In genomic region chr2:233766416-233766815, GRCh38 we compare ENCODE assay signal across 35 cellular contexts. TPM values are rescaled to one million over a fixed set of nuclear protein-coding genes. Genes with fewer than 3 reads are reported as not detected.
"Had no signal": no experiment of that assay in that cellular context is flagged by ENCODE, and none has a peak within 500 bp of the region (broad histone marks: within the 10 kb centered on the region; RNA-seq: fewer than 3 reads in every experiment).

No MANE protein-coding gene starts in this region.

- H2AFZ ChIP-seq: PC-9 had no signal

- H3K4me2 ChIP-seq: PC-9 had no signal

- FAIRE-seq: astrocyte, RCC 7860, TTC549 had no signal

- H3K36me3 ChIP-seq: adrenal gland, breast epithelium had no signal

- DNase-seq: activated CD4-positive, alpha-beta T cell treated with anti-CD3 and anti-CD28 coated beads, Interleukin-2, amount 10 ng/mL, durations not matched to agents 24 days and 14 days; activated CD4-positive, alpha-beta T cell treated with anti-CD3 and anti-CD28 coated beads, Interleukin-2, amount 50 U/mL, for 4 hours; activated CD8-positive, alpha-beta T cell treated with anti-CD3 and anti-CD28 coated beads, Interleukin-2, amount 10 ng/mL, durations not matched to agents 7 days and 5 days; activated gamma-delta T cell; activated naive CD4-positive, alpha-beta T cell treated with Interleukin-2 at 50 U/mL for 16 hours; activated T-cell treated with anti-CD3 and anti-CD28 coated beads, Interleukin-2, amount 50 U/mL, for 24 hours; adrenal gland; body of pancreas; Karpas-422; KBM-7; NCI-H1105; NCI-H1417 treated with DMSO at 0.1 percent for 48 hours; NCI-H187 treated with DMSO at 0.1 percent for 48 hours; NCI-H2081; NCI-H226; NCI-H446 treated with DMSO at 0.1 percent for 48 hours; NCI-H524; NCI-H69; PC-9; SIG-M5; T-helper 1 cell had no signal

- H3K4me3 ChIP-seq: adrenal gland, body of pancreas, breast epithelium, PC-9 had no signal

- H3K36me3 Mint-ChIP-seq: activated naive CD4-positive, alpha-beta T cell treated with anti-CD3 and anti-CD28 coated beads, Interleukin-2, amount 50 U/mL, for 24 hours had no signal

- H3K27ac ChIP-seq: adrenal gland, body of pancreas, breast epithelium, PC-9, RWPE1 had no signal

- H3K4me3 Mint-ChIP-seq: activated CD4-positive, alpha-beta T cell treated with anti-CD3 and anti-CD28 coated beads, Interleukin-2, amount 10 ng/mL, durations not matched to agents 24 days and 14 days; activated CD8-positive, alpha-beta T cell treated with anti-CD3 and anti-CD28 coated beads, Interleukin-2, amount 10 ng/mL, durations not matched to agents 7 days and 5 days; activated naive CD4-positive, alpha-beta T cell treated with anti-CD3 and anti-CD28 coated beads, Interleukin-2, amount 50 U/mL, for 24 hours; activated T-cell treated with anti-CD3 and anti-CD28 coated beads, Interleukin-2, amount 50 U/mL, for 24 hours had no signal

- ATAC-seq: activated CD8-positive, alpha-beta T cell treated with anti-CD3 and anti-CD28 coated beads, Interleukin-2, amount 10 ng/mL, durations not matched to agents 7 days and 5 days; body of pancreas; Right ventricle myocardium inferior; SK-N-SH treated with all-trans-retinoic acid at 6 μM for 48 hours had no signal

- H3K27ac Mint-ChIP-seq: activated CD4-positive, alpha-beta T cell treated with anti-CD3 and anti-CD28 coated beads, Interleukin-2, amount 10 ng/mL, durations not matched to agents 24 days and 14 days; activated CD8-positive, alpha-beta T cell treated with anti-CD3 and anti-CD28 coated beads, Interleukin-2, amount 10 ng/mL, durations not matched to agents 7 days and 5 days; activated naive CD4-positive, alpha-beta T cell treated with anti-CD3 and anti-CD28 coated beads, Interleukin-2, amount 50 U/mL, for 24 hours; activated T-cell treated with anti-CD3 and anti-CD28 coated beads, Interleukin-2, amount 50 U/mL, for 24 hours; activated T-helper 2 cell treated with anti-CD3 and anti-CD28 coated beads, Interferon-gamma antibody, Interleukin-2, Interleukin-4, amounts not matched to agents 10 μg/mL and 5 μg/mL and 100 μg/mL, durations not matched to agents 14 hours and 24 hours and 36 hours had no signal

- H3K27me3 ChIP-seq: body of pancreas, breast epithelium had no signal

- H3K4me1 ChIP-seq: adrenal gland, body of pancreas, breast epithelium had no signal

- H3K4me1 Mint-ChIP-seq: activated naive CD4-positive, alpha-beta T cell treated with anti-CD3 and anti-CD28 coated beads, Interleukin-2, amount 50 U/mL, for 24 hours had no signal

- H3K9me3 ChIP-seq: adrenal gland, body of pancreas, breast epithelium had no signal

RNA-seq across cellular contexts. Expression of gene UGT1A1, which starts 6.3 kb away (rescaled TPM):
- total RNA-seq: activated CD4-positive, alpha-beta T cell treated with anti-CD3 and anti-CD28 coated beads, Interleukin-2, amount 10 ng/mL, durations not matched to agents 24 days and 14 days; activated CD8-positive, alpha-beta T cell treated with anti-CD3 and anti-CD28 coated beads, Interleukin-2, amount 10 ng/mL, durations not matched to agents 7 days and 5 days; activated T-helper 2 cell treated with anti-CD3 and anti-CD28 coated beads, Interferon-gamma antibody, Interleukin-2, Interleukin-4, amounts not matched to agents 10 μg/mL and 5 μg/mL and 100 μg/mL, durations not matched to agents 14 hours and 24 hours and 36 hours; astrocyte; body of pancreas; breast epithelium; cardiac septum; MCF 10A; OCI-LY7; Right ventricle myocardium inferior; SK-MEL-5; T-helper 2 cell treated with Interferon-gamma antibody and Interleukin-4, amounts not matched to agents 100 ng/mL and 5 ng/mL, for 36 hours had no signal

RNA-seq across cellular contexts. Expression of gene MROH2A, which starts 11.7 kb away (rescaled TPM):
- total RNA-seq: activated CD4-positive, alpha-beta T cell treated with anti-CD3 and anti-CD28 coated beads, Interleukin-2, amount 10 ng/mL, durations not matched to agents 24 days and 14 days; activated CD8-positive, alpha-beta T cell treated with anti-CD3 and anti-CD28 coated beads, Interleukin-2, amount 10 ng/mL, durations not matched to agents 7 days and 5 days; activated T-helper 2 cell treated with anti-CD3 and anti-CD28 coated beads, Interferon-gamma antibody, Interleukin-2, Interleukin-4, amounts not matched to agents 10 μg/mL and 5 μg/mL and 100 μg/mL, durations not matched to agents 14 hours and 24 hours and 36 hours; adrenal gland; astrocyte; body of pancreas; breast epithelium; cardiac septum; MCF 10A; OCI-LY7; Right ventricle myocardium inferior; T-helper 2 cell treated with Interferon-gamma antibody and Interleukin-4, amounts not matched to agents 100 ng/mL and 5 ng/mL, for 36 hours had no signal

RNA-seq across cellular contexts. Expression of gene UGT1A3, which starts 37.6 kb away (rescaled TPM):
- total RNA-seq: activated CD4-positive, alpha-beta T cell treated with anti-CD3 and anti-CD28 coated beads, Interleukin-2, amount 10 ng/mL, durations not matched to agents 24 days and 14 days; activated CD8-positive, alpha-beta T cell treated with anti-CD3 and anti-CD28 coated beads, Interleukin-2, amount 10 ng/mL, durations not matched to agents 7 days and 5 days; activated T-helper 2 cell treated with anti-CD3 and anti-CD28 coated beads, Interferon-gamma antibody, Interleukin-2, Interleukin-4, amounts not matched to agents 10 μg/mL and 5 μg/mL and 100 μg/mL, durations not matched to agents 14 hours and 24 hours and 36 hours; adrenal gland; astrocyte; body of pancreas; cardiac septum; MCF 10A; OCI-LY7; Right ventricle myocardium inferior; SK-MEL-5; T-helper 2 cell treated with Interferon-gamma antibody and Interleukin-4, amounts not matched to agents 100 ng/mL and 5 ng/mL, for 36 hours had no signal
- polyA plus RNA-seq: adrenal gland had no signal

RNA-seq across cellular contexts. Expression of gene UGT1A4, which starts 47.9 kb away (rescaled TPM):
- total RNA-seq: activated CD4-positive, alpha-beta T cell treated with anti-CD3 and anti-CD28 coated beads, Interleukin-2, amount 10 ng/mL, durations not matched to agents 24 days and 14 days; activated CD8-positive, alpha-beta T cell treated with anti-CD3 and anti-CD28 coated beads, Interleukin-2, amount 10 ng/mL, durations not matched to agents 7 days and 5 days; activated T-helper 2 cell treated with anti-CD3 and anti-CD28 coated beads, Interferon-gamma antibody, Interleukin-2, Interleukin-4, amounts not matched to agents 10 μg/mL and 5 μg/mL and 100 μg/mL, durations not matched to agents 14 hours and 24 hours and 36 hours; astrocyte; breast epithelium; cardiac septum; MCF 10A; OCI-LY7; Right ventricle myocardium inferior; SK-MEL-5; T-helper 2 cell treated with Interferon-gamma antibody and Interleukin-4, amounts not matched to agents 100 ng/mL and 5 ng/mL, for 36 hours had no signal
- polyA plus RNA-seq: adrenal gland had no signal

RNA-seq across cellular contexts. Expression of gene UGT1A5, which starts 53.7 kb away (rescaled TPM):
- total RNA-seq: activated CD4-positive, alpha-beta T cell treated with anti-CD3 and anti-CD28 coated beads, Interleukin-2, amount 10 ng/mL, durations not matched to agents 24 days and 14 days; activated CD8-positive, alpha-beta T cell treated with anti-CD3 and anti-CD28 coated beads, Interleukin-2, amount 10 ng/mL, durations not matched to agents 7 days and 5 days; activated T-helper 2 cell treated with anti-CD3 and anti-CD28 coated beads, Interferon-gamma antibody, Interleukin-2, Interleukin-4, amounts not matched to agents 10 μg/mL and 5 μg/mL and 100 μg/mL, durations not matched to agents 14 hours and 24 hours and 36 hours; astrocyte; body of pancreas; breast epithelium; cardiac septum; MCF 10A; OCI-LY7; Right ventricle myocardium inferior; SK-MEL-5; T-helper 2 cell treated with Interferon-gamma antibody and Interleukin-4, amounts not matched to agents 100 ng/mL and 5 ng/mL, for 36 hours had no signal
- polyA plus RNA-seq: adrenal gland had no signal
